14 cellular contexts compared by ENCODE assay signal in genomic region chr7:24933298-24933697, GRCh38.
"Had no signal": no experiment of that assay in that cellular context is flagged by ENCODE, and none has a peak within 500 bp of the region (broad histone marks: within the 10 kb centered on the region; RNA-seq: fewer than 3 reads in every experiment).

No MANE protein-coding gene starts in this region.

- H3K4me3 ChIP-seq: tibial artery, vagina had no signal

- H3K9me3 ChIP-seq: neutrophil, tibial artery, vagina had no signal

- H3K4me3 Mint-ChIP-seq: activated CD4-positive, alpha-beta memory T cell treated with anti-CD3 and anti-CD28 coated beads, Interleukin-2, amount 10 ng/mL, durations not matched to agents 7 days and 5 days; activated naive CD4-positive, alpha-beta T cell treated with anti-CD3 and anti-CD28 coated beads, Interleukin-2, amount 50 U/mL, for 24 hours; activated T-cell treated with anti-CD3 and anti-CD28 coated beads, Interleukin-2, amount 50 U/mL, for 24 hours had no signal

- H3K27ac ChIP-seq: brain microvascular endothelial cell, foreskin keratinocyte, neutrophil, tibial artery, vagina had no signal

- H3K9me3 Mint-ChIP-seq: activated naive CD4-positive, alpha-beta T cell treated with anti-CD3 and anti-CD28 coated beads, Interleukin-2, amount 50 U/mL, for 24 hours; activated T-cell treated with anti-CD3 and anti-CD28 coated beads, Interleukin-2, amount 50 U/mL, for 24 hours had no signal

- DNase-seq: activated CD4-positive, alpha-beta memory T cell treated with anti-CD3 and anti-CD28 coated beads, Interleukin-2, amount 10 ng/mL, durations not matched to agents 7 days and 5 days; activated effector memory CD4-positive, alpha-beta T cell treated with anti-CD3 and anti-CD28 coated beads, Interleukin-2, amount 50 U/mL, for 16 hours; activated T-cell treated with anti-CD3 and anti-CD28 coated beads, Interleukin-2, amount 50 U/mL, for 24 hours; amniotic stem cell; brain microvascular endothelial cell; effector memory CD4-positive, alpha-beta T cell; foreskin keratinocyte; stimulated activated CD4-positive, alpha-beta T cell treated with anti-CD3 and anti-CD28 coated beads, Interleukin-12 subunit alpha, Interleukin-12 subunit beta, amount 100 ng/mL, for 4 hours; stimulated activated CD4-positive, alpha-beta T cell treated with anti-CD3 and anti-CD28 coated beads, Interleukin-2, amount 100 ng/mL, for 24 hours; T-helper 1 cell; tibial artery had no signal

- H3K4me1 ChIP-seq: tibial artery had no signal

- H3K27me3 Mint-ChIP-seq: activated CD4-positive, alpha-beta memory T cell treated with anti-CD3 and anti-CD28 coated beads, Interleukin-2, amount 10 ng/mL, durations not matched to agents 7 days and 5 days; activated naive CD4-positive, alpha-beta T cell treated with anti-CD3 and anti-CD28 coated beads, Interleukin-2, amount 50 U/mL, for 24 hours; activated T-cell treated with anti-CD3 and anti-CD28 coated beads, Interleukin-2, amount 50 U/mL, for 24 hours had no signal

- H3K36me3 ChIP-seq: brain microvascular endothelial cell, neutrophil, tibial artery, vagina had no signal

- H3K27me3 ChIP-seq: brain microvascular endothelial cell, foreskin keratinocyte, neutrophil, tibial artery, vagina had no signal

- ATAC-seq: foreskin keratinocyte had no signal

- H3K27ac Mint-ChIP-seq: activated CD4-positive, alpha-beta memory T cell treated with anti-CD3 and anti-CD28 coated beads, Interleukin-2, amount 10 ng/mL, durations not matched to agents 7 days and 5 days; activated naive CD4-positive, alpha-beta T cell treated with anti-CD3 and anti-CD28 coated beads, Interleukin-2, amount 50 U/mL, for 24 hours; activated T-cell treated with anti-CD3 and anti-CD28 coated beads, Interleukin-2, amount 50 U/mL, for 24 hours had no signal
